ENCODE assay signal across 7 cellular contexts in the genomic region with DNA sequence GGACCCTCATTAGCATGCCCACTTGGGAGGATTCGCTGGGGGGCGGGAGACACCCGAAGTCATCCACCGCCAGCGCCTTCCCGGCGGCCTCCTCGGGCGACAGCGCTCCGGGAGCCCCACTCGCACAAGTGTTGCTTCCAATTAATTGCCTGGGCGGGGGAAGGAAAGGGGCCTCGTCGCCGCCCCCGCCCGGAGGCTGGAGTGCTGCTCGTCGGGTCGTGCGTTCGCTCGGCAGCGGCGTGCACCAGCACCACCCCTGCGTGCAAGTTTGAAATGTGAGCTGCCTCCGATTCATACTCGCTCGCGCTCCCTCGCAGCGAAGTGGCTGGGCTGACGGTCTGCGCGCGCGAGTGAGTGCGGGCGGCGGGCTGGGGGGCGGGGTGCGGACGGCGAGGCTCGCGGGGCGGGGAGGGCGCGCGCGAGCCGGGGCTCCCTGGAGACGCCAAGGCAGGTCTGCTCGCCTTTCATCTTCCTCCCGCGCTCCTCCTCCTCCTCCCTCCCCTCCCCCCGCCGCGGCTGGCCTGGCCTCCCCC.
DNase-seq lines count a peak whose midpoint lies in the region; ATAC-seq and TF ChIP-seq lines count a peak whose summit lies in the region.

No MANE protein-coding gene starts in this region.

- H3K4me1 ChIP-seq in NT2/D1 (ENCODE audit: insufficient read depth, insufficient read length): peaks cover 28% of the 10 kb centered on the region
- H3K4me1 ChIP-seq in neutrophil (ENCODE audit: control insufficient read depth in 1 of 2, insufficient read depth in 1 of 2, low read depth in 1 of 2, low read length in 1 of 2): peaks cover 70 to 72% of the 10 kb centered on the region in 2 experiments
- peaks cover 87 to 100% (median 91%) of the 10 kb centered on the region in 4 donors for H3K4me1 ChIP-seq in upper lobe of left lung

- H3K27ac ChIP-seq in neutrophil: peak overlapping the region; percentile 94
- H3K27ac ChIP-seq in upper lobe of left lung: peak overlapping the region; percentile 83 to 87 (median 84)

- ATAC-seq in GM18858 (IDR thresholded peaks at IDR 0.05; ENCODE audit: unreplicated experiment) (peak; percentile 23), HG03045 (IDR thresholded peaks at IDR 0.05; ENCODE audit: unreplicated experiment) (peak; percentile 33), upper lobe of left lung (ENCODE audit: low FRiP score in 2 of 2) (peak in 1 of 2 donors; percentile 64)

- H3K4me3 ChIP-seq in NT2/D1 (ENCODE audit: insufficient read length, low read depth): peak overlapping the region; percentile 30
- H3K4me3 ChIP-seq in neutrophil (ENCODE audit: low read depth in 1 of 2, low read length in 1 of 2): peak overlapping the region; percentile 83 to 84
- H3K4me3 ChIP-seq in upper lobe of left lung: peak overlapping the region; percentile 22 to 63 (median 57)

- H3K27me3 ChIP-seq in NT2/D1 (ENCODE audit: insufficient read depth, insufficient read length) (peaks cover 35% of the 10 kb centered on the region), neutrophil (no peaks in the 10 kb centered on the region), upper lobe of left lung (no peaks in the 10 kb centered on the region)

- no peak overlapping the region for H3K9ac ChIP-seq in NT2/D1 (ENCODE audit: insufficient read length, low read depth)

- peaks cover 24% of the 10 kb centered on the region for H3K36me3 ChIP-seq in NT2/D1 (ENCODE audit: insufficient read depth, insufficient read length, low read length)
- no peaks in the 10 kb centered on the region for H3K36me3 ChIP-seq in neutrophil
- peaks cover 0 to 3% (median 0%) of the 10 kb centered on the region in 4 donors for H3K36me3 ChIP-seq in upper lobe of left lung

- DNase-seq in NT2/D1 (ENCODE audit: low read depth, low spot score): no peak
- peak; percentile 41 for DNase-seq in activated gamma-delta T cell treated with Interleukin-2 at 50 U/mL for 16 hours
- peak; percentile 62 for DNase-seq in foreskin melanocyte
- DNase-seq in upper lobe of left lung: peak; percentile 48 to 92

- no CpG with 5 or more reads among the region's 60 CpGs for WGBS in upper lobe of left lung, 2 donors

- TF ChIP-seq EP300 in upper lobe of left lung (IDR thresholded peaks at IDR 0.05): no peak

- TF ChIP-seq CTCF in neutrophil (IDR thresholded peaks at IDR 0.05) (no peak), upper lobe of left lung (IDR thresholded peaks at IDR 0.05) (no peak)

- TF ChIP-seq POLR2A in upper lobe of left lung (IDR thresholded peaks at IDR 0.05): no peak

- H3K9me3 ChIP-seq in NT2/D1 (ENCODE audit: insufficient read depth, low read length) (no peaks in the 10 kb centered on the region), neutrophil (no peaks in the 10 kb centered on the region), upper lobe of left lung (no peaks in the 10 kb centered on the region)

Comparison
In these comparisons a context has a peak if more than half of its experiments do, and no peak if none do; other contexts are left out.
1. H3K4me3 ChIP-seq: peak in every context shown above with its lines; median percentile 84 in neutrophil; 57 in upper lobe of left lung; 30 in NT2/D1.